1 cellular context compared by ENCODE assay signal in the genomic region with DNA sequence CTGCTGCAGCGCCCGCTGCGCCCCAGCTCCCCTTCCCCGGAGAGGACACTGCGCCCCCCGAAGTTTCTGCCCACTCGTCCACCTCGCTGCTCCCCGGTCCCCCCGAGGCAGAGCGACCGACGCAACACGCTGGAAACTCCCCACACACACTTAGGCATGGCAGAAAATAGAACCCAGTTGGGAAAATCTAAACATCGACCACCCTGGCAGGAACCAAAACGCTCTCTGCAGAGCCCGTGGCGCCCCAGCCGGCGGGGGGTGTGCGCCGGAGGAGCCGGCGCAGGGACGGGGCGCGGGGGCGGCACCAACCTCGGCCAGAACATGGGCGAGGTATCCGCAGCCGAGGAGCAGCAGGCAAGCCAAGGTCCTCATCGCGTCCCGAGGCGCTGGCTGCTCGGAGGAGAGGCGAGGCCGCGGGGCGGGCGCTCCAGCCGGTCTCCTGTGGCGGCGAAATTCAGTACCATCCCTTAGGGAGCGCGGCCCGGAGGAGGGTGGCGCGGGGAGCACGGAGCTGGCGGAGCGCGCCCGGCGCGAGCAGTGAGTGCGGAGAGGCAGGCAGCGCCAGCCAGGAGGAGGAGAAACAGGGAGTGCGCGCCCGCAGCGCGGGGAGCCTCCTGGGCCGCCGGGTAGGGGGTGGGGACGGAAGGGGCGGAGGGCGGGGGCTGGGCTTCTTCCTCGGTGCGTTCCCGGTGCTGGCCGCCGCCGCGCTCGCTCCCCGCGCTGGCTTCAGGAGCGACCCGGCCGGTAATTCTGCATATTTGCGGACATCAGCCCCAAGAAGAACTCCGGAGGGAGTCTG.
TF ChIP-seq lines count a peak whose summit lies in the region.

No MANE protein-coding gene starts in this region.

TF ChIP-seq in HEK293, 187 proteins besides CTCF, POLR2A, EP300 and RAD21 (continued from another document and continues in another):
- TF ChIP-seq, protein P1, sequence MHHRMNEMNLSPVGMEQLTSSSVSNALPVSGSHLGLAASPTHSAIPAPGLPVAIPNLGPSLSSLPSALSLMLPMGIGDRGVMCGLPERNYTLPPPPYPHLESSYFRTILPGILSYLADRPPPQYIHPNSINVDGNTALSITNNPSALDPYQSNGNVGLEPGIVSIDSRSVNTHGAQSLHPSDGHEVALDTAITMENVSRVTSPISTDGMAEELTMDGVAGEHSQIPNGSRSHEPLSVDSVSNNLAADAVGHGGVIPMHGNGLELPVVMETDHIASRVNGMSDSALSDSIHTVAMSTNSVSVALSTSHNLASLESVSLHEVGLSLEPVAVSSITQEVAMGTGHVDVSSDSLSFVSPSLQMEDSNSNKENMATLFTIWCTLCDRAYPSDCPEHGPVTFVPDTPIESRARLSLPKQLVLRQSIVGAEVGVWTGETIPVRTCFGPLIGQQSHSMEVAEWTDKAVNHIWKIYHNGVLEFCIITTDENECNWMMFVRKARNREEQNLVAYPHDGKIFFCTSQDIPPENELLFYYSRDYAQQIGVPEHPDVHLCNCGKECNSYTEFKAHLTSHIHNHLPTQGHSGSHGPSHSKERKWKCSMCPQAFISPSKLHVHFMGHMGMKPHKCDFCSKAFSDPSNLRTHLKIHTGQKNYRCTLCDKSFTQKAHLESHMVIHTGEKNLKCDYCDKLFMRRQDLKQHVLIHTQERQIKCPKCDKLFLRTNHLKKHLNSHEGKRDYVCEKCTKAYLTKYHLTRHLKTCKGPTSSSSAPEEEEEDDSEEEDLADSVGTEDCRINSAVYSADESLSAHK (tag by site-specific recombination; IDR thresholded peaks at IDR 0.05) = peak; percentile 26; the same call in 1 of the 2 replicates
- TF ChIP-seq SP2 (tag by site-specific recombination; IDR thresholded peaks at IDR 0.05) = peak; percentile 69
- no peak for TF ChIP-seq ZNF324 (tag by site-specific recombination; IDR thresholded peaks at IDR 0.05)
- peak; percentile 72 for TF ChIP-seq KLF10 (tag by site-specific recombination; IDR thresholded peaks at IDR 0.05)
- TF ChIP-seq ZFHX2 (tag by site-specific recombination; conservative IDR thresholded peaks at IDR 0.05) = peak; percentile 67
- peak; percentile 52; the same call in 1 of the 2 replicates for TF ChIP-seq ZNF394 (tag by site-specific recombination; IDR thresholded peaks at IDR 0.05; ENCODE audit: borderline replicate concordance)
- peak; percentile 75 for TF ChIP-seq ZBTB17 (tag by site-specific recombination; IDR thresholded peaks at IDR 0.05)
- TF ChIP-seq, protein P2, sequence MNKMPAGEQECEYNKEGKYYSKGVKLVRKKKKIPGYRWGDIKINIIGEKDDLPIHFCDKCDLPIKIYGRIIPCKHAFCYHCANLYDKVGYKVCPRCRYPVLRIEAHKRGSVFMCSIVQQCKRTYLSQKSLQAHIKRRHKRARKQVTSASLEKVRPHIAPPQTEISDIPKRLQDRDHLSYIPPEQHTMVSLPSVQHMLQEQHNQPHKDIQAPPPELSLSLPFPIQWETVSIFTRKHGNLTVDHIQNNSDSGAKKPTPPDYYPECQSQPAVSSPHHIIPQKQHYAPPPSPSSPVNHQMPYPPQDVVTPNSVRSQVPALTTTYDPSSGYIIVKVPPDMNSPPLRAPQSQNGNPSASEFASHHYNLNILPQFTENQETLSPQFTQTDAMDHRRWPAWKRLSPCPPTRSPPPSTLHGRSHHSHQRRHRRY (tag by site-specific recombination; IDR thresholded peaks at IDR 0.05) = no peak
- peak; percentile 68 for TF ChIP-seq KLF16 (tag by site-specific recombination; IDR thresholded peaks at IDR 0.05)
- peak; percentile 92 for TF ChIP-seq ZBTB8A (tag by site-specific recombination; IDR thresholded peaks at IDR 0.05)
- TF ChIP-seq GLIS1 (tag by site-specific recombination; IDR thresholded peaks at IDR 0.05) = peak; percentile 59
- no peak for TF ChIP-seq ZNF426 (tag by site-specific recombination; IDR thresholded peaks at IDR 0.05)
- peak; percentile 55 for TF ChIP-seq SP7 (tag by site-specific recombination; IDR thresholded peaks at IDR 0.05)
- TF ChIP-seq, protein P3, sequence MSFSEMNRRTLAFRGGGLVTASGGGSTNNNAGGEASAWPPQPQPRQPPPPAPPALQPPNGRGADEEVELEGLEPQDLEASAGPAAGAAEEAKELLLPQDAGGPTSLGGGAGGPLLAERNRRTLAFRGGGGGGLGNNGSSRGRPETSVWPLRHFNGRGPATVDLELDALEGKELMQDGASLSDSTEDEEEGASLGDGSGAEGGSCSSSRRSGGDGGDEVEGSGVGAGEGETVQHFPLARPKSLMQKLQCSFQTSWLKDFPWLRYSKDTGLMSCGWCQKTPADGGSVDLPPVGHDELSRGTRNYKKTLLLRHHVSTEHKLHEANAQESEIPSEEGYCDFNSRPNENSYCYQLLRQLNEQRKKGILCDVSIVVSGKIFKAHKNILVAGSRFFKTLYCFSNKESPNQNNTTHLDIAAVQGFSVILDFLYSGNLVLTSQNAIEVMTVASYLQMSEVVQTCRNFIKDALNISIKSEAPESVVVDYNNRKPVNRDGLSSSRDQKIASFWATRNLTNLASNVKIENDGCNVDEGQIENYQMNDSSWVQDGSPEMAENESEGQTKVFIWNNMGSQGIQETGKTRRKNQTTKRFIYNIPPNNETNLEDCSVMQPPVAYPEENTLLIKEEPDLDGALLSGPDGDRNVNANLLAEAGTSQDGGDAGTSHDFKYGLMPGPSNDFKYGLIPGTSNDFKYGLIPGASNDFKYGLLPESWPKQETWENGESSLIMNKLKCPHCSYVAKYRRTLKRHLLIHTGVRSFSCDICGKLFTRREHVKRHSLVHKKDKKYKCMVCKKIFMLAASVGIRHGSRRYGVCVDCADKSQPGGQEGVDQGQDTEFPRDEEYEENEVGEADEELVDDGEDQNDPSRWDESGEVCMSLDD (tag by site-specific recombination; IDR thresholded peaks at IDR 0.05) = peak; percentile 82; the same call in 1 of the 2 replicates
- peak; percentile 90 for TF ChIP-seq ZNF423 (tag by site-specific recombination; IDR thresholded peaks at IDR 0.05)
- peak; percentile 50 for TF ChIP-seq ZNF2 (tag by site-specific recombination; IDR thresholded peaks at IDR 0.05)
- no peak for TF ChIP-seq ZNF529 (tag by site-specific recombination; IDR thresholded peaks at IDR 0.05; ENCODE audit: insufficient replicate concordance)
- no peak for TF ChIP-seq ZNF16 (tag by site-specific recombination; IDR thresholded peaks at IDR 0.05; ENCODE audit: low read depth)
- peak; percentile 74 for TF ChIP-seq ZNF335 (tag by site-specific recombination; conservative IDR thresholded peaks at IDR 0.05)
- no peak for TF ChIP-seq YY1 (tag by site-specific recombination; IDR thresholded peaks at IDR 0.05)
- no peak for TF ChIP-seq ZFP41 (tag by site-specific recombination; IDR thresholded peaks at IDR 0.05; ENCODE audit: borderline replicate concordance)
- TF ChIP-seq KLF8 (tag by site-specific recombination; IDR thresholded peaks at IDR 0.05) = peak; percentile 82; the same call in 1 of the 2 replicates
- TF ChIP-seq ZNF174 (tag by site-specific recombination; IDR thresholded peaks at IDR 0.05) = no peak
- peak; percentile 49; the same call in 1 of the 2 replicates for TF ChIP-seq ZNF777 (tag by site-specific recombination; IDR thresholded peaks at IDR 0.05; ENCODE audit: borderline replicate concordance)
- TF ChIP-seq, protein P4, sequence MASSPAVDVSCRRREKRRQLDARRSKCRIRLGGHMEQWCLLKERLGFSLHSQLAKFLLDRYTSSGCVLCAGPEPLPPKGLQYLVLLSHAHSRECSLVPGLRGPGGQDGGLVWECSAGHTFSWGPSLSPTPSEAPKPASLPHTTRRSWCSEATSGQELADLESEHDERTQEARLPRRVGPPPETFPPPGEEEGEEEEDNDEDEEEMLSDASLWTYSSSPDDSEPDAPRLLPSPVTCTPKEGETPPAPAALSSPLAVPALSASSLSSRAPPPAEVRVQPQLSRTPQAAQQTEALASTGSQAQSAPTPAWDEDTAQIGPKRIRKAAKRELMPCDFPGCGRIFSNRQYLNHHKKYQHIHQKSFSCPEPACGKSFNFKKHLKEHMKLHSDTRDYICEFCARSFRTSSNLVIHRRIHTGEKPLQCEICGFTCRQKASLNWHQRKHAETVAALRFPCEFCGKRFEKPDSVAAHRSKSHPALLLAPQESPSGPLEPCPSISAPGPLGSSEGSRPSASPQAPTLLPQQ (tag by site-specific recombination; IDR thresholded peaks at IDR 0.05) = peak; percentile 40; the same call in 1 of the 2 replicates
- TF ChIP-seq ZFP37 (tag by site-specific recombination; IDR thresholded peaks at IDR 0.05) = peak; percentile 77; the same call in 1 of the 2 replicates
- 0 out of 2 replicates have a peak, but pooled peaks have one; percentile 28 for TF ChIP-seq ZXDB (tag by site-specific recombination; IDR thresholded peaks at IDR 0.05)
- TF ChIP-seq, protein P5, sequence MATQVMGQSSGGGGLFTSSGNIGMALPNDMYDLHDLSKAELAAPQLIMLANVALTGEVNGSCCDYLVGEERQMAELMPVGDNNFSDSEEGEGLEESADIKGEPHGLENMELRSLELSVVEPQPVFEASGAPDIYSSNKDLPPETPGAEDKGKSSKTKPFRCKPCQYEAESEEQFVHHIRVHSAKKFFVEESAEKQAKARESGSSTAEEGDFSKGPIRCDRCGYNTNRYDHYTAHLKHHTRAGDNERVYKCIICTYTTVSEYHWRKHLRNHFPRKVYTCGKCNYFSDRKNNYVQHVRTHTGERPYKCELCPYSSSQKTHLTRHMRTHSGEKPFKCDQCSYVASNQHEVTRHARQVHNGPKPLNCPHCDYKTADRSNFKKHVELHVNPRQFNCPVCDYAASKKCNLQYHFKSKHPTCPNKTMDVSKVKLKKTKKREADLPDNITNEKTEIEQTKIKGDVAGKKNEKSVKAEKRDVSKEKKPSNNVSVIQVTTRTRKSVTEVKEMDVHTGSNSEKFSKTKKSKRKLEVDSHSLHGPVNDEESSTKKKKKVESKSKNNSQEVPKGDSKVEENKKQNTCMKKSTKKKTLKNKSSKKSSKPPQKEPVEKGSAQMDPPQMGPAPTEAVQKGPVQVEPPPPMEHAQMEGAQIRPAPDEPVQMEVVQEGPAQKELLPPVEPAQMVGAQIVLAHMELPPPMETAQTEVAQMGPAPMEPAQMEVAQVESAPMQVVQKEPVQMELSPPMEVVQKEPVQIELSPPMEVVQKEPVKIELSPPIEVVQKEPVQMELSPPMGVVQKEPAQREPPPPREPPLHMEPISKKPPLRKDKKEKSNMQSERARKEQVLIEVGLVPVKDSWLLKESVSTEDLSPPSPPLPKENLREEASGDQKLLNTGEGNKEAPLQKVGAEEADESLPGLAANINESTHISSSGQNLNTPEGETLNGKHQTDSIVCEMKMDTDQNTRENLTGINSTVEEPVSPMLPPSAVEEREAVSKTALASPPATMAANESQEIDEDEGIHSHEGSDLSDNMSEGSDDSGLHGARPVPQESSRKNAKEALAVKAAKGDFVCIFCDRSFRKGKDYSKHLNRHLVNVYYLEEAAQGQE (tag by site-specific recombination; IDR thresholded peaks at IDR 0.05) = 0 out of 2 replicates have a peak, but pooled peaks have one; percentile 15
- TF ChIP-seq ZNF274 (IDR thresholded peaks at IDR 0.05; ENCODE audit: low read length) = no peak
- TF ChIP-seq ZNF274 (tag by site-specific recombination; IDR thresholded peaks at IDR 0.05; ENCODE audit: borderline replicate concordance) = no peak
- TF ChIP-seq SP3 (tag by site-specific recombination; IDR thresholded peaks at IDR 0.05) = peak; percentile 62
- TF ChIP-seq ZNF843 (tag by site-specific recombination; IDR thresholded peaks at IDR 0.05) = no peak
- no peak for TF ChIP-seq ZNF596 (tag by site-specific recombination; IDR thresholded peaks at IDR 0.05)
- TF ChIP-seq, protein P6, sequence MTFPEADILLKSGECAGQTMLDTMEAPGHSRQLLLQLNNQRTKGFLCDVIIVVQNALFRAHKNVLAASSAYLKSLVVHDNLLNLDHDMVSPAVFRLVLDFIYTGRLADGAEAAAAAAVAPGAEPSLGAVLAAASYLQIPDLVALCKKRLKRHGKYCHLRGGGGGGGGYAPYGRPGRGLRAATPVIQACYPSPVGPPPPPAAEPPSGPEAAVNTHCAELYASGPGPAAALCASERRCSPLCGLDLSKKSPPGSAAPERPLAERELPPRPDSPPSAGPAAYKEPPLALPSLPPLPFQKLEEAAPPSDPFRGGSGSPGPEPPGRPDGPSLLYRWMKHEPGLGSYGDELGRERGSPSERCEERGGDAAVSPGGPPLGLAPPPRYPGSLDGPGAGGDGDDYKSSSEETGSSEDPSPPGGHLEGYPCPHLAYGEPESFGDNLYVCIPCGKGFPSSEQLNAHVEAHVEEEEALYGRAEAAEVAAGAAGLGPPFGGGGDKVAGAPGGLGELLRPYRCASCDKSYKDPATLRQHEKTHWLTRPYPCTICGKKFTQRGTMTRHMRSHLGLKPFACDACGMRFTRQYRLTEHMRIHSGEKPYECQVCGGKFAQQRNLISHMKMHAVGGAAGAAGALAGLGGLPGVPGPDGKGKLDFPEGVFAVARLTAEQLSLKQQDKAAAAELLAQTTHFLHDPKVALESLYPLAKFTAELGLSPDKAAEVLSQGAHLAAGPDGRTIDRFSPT (tag by site-specific recombination; IDR thresholded peaks at IDR 0.05) = peak; percentile 81; the same call in 1 of the 2 replicates
- TF ChIP-seq ZEB2 (tag by site-specific recombination; IDR thresholded peaks at IDR 0.05) = peak; percentile 78
- TF ChIP-seq GLIS2 (tag by site-specific recombination; IDR thresholded peaks at IDR 0.05) = peak; percentile 81
- TF ChIP-seq IKZF3 (tag by site-specific recombination; IDR thresholded peaks at IDR 0.05) = peak; percentile 73
- TF ChIP-seq, protein P7, sequence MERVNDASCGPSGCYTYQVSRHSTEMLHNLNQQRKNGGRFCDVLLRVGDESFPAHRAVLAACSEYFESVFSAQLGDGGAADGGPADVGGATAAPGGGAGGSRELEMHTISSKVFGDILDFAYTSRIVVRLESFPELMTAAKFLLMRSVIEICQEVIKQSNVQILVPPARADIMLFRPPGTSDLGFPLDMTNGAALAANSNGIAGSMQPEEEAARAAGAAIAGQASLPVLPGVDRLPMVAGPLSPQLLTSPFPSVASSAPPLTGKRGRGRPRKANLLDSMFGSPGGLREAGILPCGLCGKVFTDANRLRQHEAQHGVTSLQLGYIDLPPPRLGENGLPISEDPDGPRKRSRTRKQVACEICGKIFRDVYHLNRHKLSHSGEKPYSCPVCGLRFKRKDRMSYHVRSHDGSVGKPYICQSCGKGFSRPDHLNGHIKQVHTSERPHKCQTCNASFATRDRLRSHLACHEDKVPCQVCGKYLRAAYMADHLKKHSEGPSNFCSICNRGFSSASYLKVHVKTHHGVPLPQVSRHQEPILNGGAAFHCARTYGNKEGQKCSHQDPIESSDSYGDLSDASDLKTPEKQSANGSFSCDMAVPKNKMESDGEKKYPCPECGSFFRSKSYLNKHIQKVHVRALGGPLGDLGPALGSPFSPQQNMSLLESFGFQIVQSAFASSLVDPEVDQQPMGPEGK (tag by site-specific recombination; IDR thresholded peaks at IDR 0.05) = peak; percentile 73
- peak; percentile 87; the same call in 1 of the 2 replicates for TF ChIP-seq ZSCAN30 (tag by site-specific recombination; IDR thresholded peaks at IDR 0.05)
- TF ChIP-seq ZNF501 (tag by site-specific recombination; IDR thresholded peaks at IDR 0.05) = 0 out of 2 replicates have a peak, but pooled peaks have one; percentile 23
- TF ChIP-seq, protein P8, sequence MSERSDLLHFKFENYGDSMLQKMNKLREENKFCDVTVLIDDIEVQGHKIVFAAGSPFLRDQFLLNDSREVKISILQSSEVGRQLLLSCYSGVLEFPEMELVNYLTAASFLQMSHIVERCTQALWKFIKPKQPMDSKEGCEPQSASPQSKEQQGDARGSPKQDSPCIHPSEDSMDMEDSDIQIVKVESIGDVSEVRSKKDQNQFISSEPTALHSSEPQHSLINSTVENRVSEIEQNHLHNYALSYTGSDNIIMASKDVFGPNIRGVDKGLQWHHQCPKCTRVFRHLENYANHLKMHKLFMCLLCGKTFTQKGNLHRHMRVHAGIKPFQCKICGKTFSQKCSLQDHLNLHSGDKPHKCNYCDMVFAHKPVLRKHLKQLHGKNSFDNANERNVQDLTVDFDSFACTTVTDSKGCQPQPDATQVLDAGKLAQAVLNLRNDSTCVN (tag by site-specific recombination; optimal IDR thresholded peaks at IDR 0.05) = peak; percentile 97
